ENCODE assay signal across 1 cellular context in the genomic region with DNA sequence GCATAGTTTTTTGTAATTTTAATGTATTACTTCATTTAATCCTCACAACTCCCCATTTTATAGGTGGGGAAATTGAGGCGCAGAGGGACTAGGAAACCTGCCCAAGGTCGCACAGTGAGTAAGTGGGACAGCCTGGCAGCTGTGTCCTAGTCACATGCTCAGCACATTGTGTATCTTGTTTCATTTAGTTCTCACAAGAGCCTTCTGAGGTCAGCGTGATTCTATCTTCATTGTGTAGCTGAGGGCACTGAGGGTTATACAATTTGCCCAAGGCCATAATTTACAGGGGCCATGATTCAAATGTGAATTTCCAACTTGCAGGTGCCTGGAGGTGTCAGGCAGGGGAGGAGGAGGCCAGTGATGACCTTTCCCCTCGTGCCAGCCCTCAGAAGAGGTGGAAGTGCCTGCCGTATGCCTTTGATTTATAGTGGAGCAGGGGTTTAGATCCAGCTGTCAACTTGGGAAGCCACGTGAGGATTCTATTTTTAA.
A peak's percentile ranks its signal among the peaks of the same experiment; 100 is the strongest.
TF ChIP-seq lines count a peak whose summit lies in the region.

No MANE protein-coding gene starts in this region.

TF ChIP-seq in HepG2, 621 proteins besides CTCF, POLR2A, EP300 and RAD21 (continued from another document):
- TF ChIP-seq ZHX2 (IDR thresholded peaks at IDR 0.05; ENCODE audit: low read depth) (no peak), ZHX2 (CRISPR knock-in tag; IDR thresholded peaks at IDR 0.05; ENCODE audit: borderline replicate concordance) (no peak), ZSCAN25 (CRISPR knock-in tag; IDR thresholded peaks at IDR 0.05) (no peak), POLR2AphosphoS5 (IDR thresholded peaks at IDR 0.05; ENCODE audit: low read depth, low read length) (no peak), ZNF207 (IDR thresholded peaks at IDR 0.05; ENCODE audit: borderline replicate concordance) (no peak), E2F1 (CRISPR knock-in tag; IDR thresholded peaks at IDR 0.05) (no peak), MTF2 (CRISPR knock-in tag; IDR thresholded peaks at IDR 0.05; ENCODE audit: borderline replicate concordance) (no peak), SKIL (CRISPR knock-in tag; IDR thresholded peaks at IDR 0.05; ENCODE audit: borderline replicate concordance) (no peak; the same call in 1 of the 2 replicates), ZNF598 (CRISPR knock-in tag; IDR thresholded peaks at IDR 0.05; ENCODE audit: borderline replicate concordance) (no peak), RARA (CRISPR knock-in tag; IDR thresholded peaks at IDR 0.05) (peak; percentile 32; the same call in 1 of the 2 replicates), SRSF9 (IDR thresholded peaks at IDR 0.05; ENCODE audit: borderline replicate concordance, insufficient read depth, low read depth, low read length, poor library complexity, severe bottlenecking) (no peak), ERF (CRISPR knock-in tag; IDR thresholded peaks at IDR 0.05) (peak; percentile 47; the same call in 1 of the 2 replicates), HDAC2 (CRISPR knock-in tag; IDR thresholded peaks at IDR 0.05) (peak; percentile 56; the same call in 1 of the 2 replicates)
- TF ChIP-seq, protein P1, sequence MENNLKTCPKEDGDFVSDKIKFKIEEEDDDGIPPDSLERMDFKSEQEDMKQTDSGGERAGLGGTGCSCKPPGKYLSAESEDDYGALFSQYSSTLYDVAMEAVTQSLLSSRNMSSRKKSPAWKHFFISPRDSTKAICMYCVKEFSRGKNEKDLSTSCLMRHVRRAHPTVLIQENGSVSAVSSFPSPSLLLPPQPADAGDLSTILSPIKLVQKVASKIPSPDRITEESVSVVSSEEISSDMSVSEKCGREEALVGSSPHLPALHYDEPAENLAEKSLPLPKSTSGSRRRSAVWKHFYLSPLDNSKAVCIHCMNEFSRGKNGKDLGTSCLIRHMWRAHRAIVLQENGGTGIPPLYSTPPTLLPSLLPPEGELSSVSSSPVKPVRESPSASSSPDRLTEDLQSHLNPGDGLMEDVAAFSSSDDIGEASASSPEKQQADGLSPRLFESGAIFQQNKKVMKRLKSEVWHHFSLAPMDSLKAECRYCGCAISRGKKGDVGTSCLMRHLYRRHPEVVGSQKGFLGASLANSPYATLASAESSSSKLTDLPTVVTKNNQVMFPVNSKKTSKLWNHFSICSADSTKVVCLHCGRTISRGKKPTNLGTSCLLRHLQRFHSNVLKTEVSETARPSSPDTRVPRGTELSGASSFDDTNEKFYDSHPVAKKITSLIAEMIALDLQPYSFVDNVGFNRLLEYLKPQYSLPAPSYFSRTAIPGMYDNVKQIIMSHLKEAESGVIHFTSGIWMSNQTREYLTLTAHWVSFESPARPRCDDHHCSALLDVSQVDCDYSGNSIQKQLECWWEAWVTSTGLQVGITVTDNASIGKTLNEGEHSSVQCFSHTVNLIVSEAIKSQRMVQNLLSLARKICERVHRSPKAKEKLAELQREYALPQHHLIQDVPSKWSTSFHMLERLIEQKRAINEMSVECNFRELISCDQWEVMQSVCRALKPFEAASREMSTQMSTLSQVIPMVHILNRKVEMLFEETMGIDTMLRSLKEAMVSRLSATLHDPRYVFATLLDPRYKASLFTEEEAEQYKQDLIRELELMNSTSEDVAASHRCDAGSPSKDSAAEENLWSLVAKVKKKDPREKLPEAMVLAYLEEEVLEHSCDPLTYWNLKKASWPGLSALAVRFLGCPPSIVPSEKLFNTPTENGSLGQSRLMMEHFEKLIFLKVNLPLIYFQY (CRISPR knock-in tag; IDR thresholded peaks at IDR 0.05; ENCODE audit: borderline replicate concordance), result peak; percentile 58; the same call in 1 of the 2 replicates
- TF ChIP-seq, protein P2, sequence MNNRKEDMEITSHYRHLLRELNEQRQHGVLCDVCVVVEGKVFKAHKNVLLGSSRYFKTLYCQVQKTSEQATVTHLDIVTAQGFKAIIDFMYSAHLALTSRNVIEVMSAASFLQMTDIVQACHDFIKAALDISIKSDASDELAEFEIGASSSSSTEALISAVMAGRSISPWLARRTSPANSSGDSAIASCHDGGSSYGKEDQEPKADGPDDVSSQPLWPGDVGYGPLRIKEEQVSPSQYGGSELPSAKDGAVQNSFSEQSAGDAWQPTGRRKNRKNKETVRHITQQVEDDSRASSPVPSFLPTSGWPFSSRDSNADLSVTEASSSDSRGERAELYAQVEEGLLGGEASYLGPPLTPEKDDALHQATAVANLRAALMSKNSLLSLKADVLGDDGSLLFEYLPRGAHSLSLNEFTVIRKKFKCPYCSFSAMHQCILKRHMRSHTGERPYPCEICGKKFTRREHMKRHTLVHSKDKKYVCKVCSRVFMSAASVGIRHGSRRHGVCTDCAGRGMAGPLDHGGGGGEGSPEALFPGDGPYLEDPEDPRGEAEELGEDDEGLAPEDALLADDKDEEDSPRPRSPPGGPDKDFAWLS (CRISPR knock-in tag; IDR thresholded peaks at IDR 0.05; ENCODE audit: borderline replicate concordance), result no peak
- TF ChIP-seq, protein P3, sequence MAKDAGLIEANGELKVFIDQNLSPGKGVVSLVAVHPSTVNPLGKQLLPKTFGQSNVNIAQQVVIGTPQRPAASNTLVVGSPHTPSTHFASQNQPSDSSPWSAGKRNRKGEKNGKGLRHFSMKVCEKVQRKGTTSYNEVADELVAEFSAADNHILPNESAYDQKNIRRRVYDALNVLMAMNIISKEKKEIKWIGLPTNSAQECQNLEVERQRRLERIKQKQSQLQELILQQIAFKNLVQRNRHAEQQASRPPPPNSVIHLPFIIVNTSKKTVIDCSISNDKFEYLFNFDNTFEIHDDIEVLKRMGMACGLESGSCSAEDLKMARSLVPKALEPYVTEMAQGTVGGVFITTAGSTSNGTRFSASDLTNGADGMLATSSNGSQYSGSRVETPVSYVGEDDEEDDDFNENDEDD (CRISPR knock-in tag; IDR thresholded peaks at IDR 0.05; ENCODE audit: borderline replicate concordance), result peak; percentile 61; the same call in 1 of the 2 replicates
